Comparison of ENCODE assay signal across 26 cellular contexts in the genomic region with DNA sequence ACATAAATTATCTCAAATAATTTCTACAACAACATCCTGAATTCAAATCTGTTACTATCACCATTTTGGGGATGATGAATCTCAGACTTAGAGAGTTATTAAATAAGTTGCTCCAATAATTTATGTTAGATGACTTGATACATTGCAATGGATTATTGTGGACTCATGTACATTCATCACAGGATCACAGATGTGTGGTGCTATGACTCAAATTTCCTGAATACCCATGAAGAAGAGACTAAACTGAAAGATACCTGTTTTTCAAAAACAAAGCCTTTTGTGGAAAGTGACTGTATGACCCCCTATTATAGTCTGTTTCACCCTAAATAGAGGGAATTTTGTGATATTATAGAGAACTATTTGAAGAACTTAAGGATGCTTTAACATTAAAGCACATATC.
"Had no signal": no experiment of that assay in that cellular context is flagged by ENCODE, and none has a peak within 500 bp of the region (broad histone marks: within the 10 kb centered on the region; RNA-seq: fewer than 3 reads in every experiment).

No MANE protein-coding gene starts in this region.

- H3K4me3 ChIP-seq: coronary artery, dorsolateral prefrontal cortex, esophagus squamous epithelium, gastrocnemius medialis, heart right ventricle, left lung, lower lobe of right lung, mucosa of descending colon had no signal

- H3K27ac Mint-ChIP-seq: mesothelial cell of epicardium had no signal

- H3K4me3 Mint-ChIP-seq: mesothelial cell of epicardium had no signal

- H3K36me3 Mint-ChIP-seq: mesothelial cell of epicardium had no signal

- FAIRE-seq: colon, endothelial cell of umbilical vein, islet of Langerhans, keratinocyte had no signal

- H3K4me1 Mint-ChIP-seq: mesothelial cell of epicardium had no signal

- DNase-seq: dermis blood vessel endothelial cell; dorsolateral prefrontal cortex; effector CD4-positive, alpha-beta T cell; effector memory CD4-positive, alpha-beta T cell; erythroblast; esophagus squamous epithelium; foreskin fibroblast; foreskin melanocyte; gastrocnemius medialis; glutamatergic neuron; head of caudate nucleus; heart right ventricle; hippocampal formation; left cardiac atrium; left lung; left ventricle myocardium superior; lower lobe of right lung; mesenchymal stem cell; mucosa of descending colon had no signal

- ATAC-seq: esophagus mucosa, gastrocnemius medialis, heart right ventricle, left cardiac atrium, left lung, left ventricle myocardium superior, lower lobe of right lung, mucosa of descending colon had no signal
